Comparison of ENCODE assay signal across 23 cellular contexts in genomic region chr2:126050991-126051736, GRCh38.
DNase-seq lines count a peak whose midpoint lies in the region; ATAC-seq, FAIRE-seq and TF ChIP-seq lines count a peak whose summit lies in the region.
"Had no signal": no experiment of that assay in that cellular context is flagged by ENCODE, and none has a peak within 500 bp of the region (broad histone marks: within the 10 kb centered on the region; RNA-seq: fewer than 3 reads in every experiment).

No MANE protein-coding gene starts in this region.

- H3K9me3 ChIP-seq in liver (ENCODE audit: control insufficient read depth in 4 of 4, low read length in 3 of 4) (peaks cover 0 to 14% (median 8%) of the 10 kb centered on the region in 4 donors), HepG2 (ENCODE audit: low read length) (peaks cover 95% of the 10 kb centered on the region), right lobe of liver (no peaks in the 10 kb centered on the region), neural progenitor cell (ENCODE audit: low read depth) (peaks cover 7% of the 10 kb centered on the region)

- intact Hi-C loops in HepG2 (cut with micrococcal nuclease; ENCODE audit: unreplicated experiment) (no loop called here), right lobe of liver (cut with DNase I) (no loop called here)

- ATAC-seq in HepG2 (no peak), right lobe of liver (peak; percentile 42 to 84 (median 60))
- ATAC-seq: A549; CD8-positive, alpha-beta T cell; GM12878 had no signal

- POLR2A ChIA-PET in HepG2 (lab: Yijun Ruan, JAX) = no interaction called here

- no peaks in the 10 kb centered on the region for H3K36me3 Mint-ChIP-seq in neural progenitor cell
- H3K36me3 Mint-ChIP-seq: CD8-positive, alpha-beta T cell had no signal

- TF ChIP-seq RAD21 in liver (IDR thresholded peaks at IDR 0.05) = no peak
- TF ChIP-seq RAD21 in HepG2 (CRISPR knock-in tag; IDR thresholded peaks at IDR 0.05) = no peak

- no peaks in the 10 kb centered on the region for H3F3A ChIP-seq in neural progenitor cell (ENCODE audit: low read depth)

- H3K4me1 ChIP-seq in liver (ENCODE audit: control insufficient read depth in 4 of 4, insufficient read depth in 4 of 4, low read length in 3 of 4) = peaks cover 0 to 10% (median 2%) of the 10 kb centered on the region in 4 donors
- no peaks in the 10 kb centered on the region for H3K4me1 ChIP-seq in HepG2 (ENCODE audit: insufficient read depth, low read length)
- peaks cover 0 to 15% (median 0%) of the 10 kb centered on the region in 4 donors for H3K4me1 ChIP-seq in right lobe of liver
- H3K4me1 ChIP-seq in neural progenitor cell = no peaks in the 10 kb centered on the region
- H3K4me1 ChIP-seq: A549 had no signal

- CTCF ChIA-PET in HepG2 (lab: Yijun Ruan, JAX; ENCODE audit: low intra/inter-chr PET ratio, low total read pairs) = no interaction called here

- WGBS in liver = 38% methylated on average over 7 of the region's 7 CpGs
- 36% methylated on average over 7 of the region's 7 CpGs for WGBS in HepG2 (ENCODE audit: low lambda C conversion rate)
- WGBS in right lobe of liver (ENCODE audit: insufficient coverage, low coverage, low lambda C conversion rate, missing lambda C conversion rate) = 26% methylated on average over 7 of the region's 7 CpGs

- H3K27ac Mint-ChIP-seq in neural progenitor cell = no peak overlapping the region
- H3K27ac Mint-ChIP-seq: B cell; CD4-positive, alpha-beta T cell; CD8-positive, alpha-beta T cell had no signal

- in situ Hi-C loops in HepG2 (cut with HindIII; ENCODE audit: extremely low pct_ligation_motif_present, low pct_unique_long_range_greater_than_20kb) = no loop called here

- FAIRE-seq in HepG2 (lab: Jason Lieb, UNC) = no peak
- FAIRE-seq: A549, GM12878, GM12892, GM18507 had no signal

- H3K79me2 ChIP-seq in HepG2 (ENCODE audit: insufficient read depth, low read length) = no peaks in the 10 kb centered on the region
- H3K79me2 ChIP-seq in neural progenitor cell (ENCODE audit: low read depth) = no peaks in the 10 kb centered on the region

- H3K9me3 Mint-ChIP-seq in neural progenitor cell = peaks cover 26% of the 10 kb centered on the region

- TF ChIP-seq EP300 in HepG2 (IDR thresholded peaks at IDR 0.05; ENCODE audit: low read depth in 2 of 2, low read length in 2 of 2) (no peak), HepG2 (CRISPR knock-in tag; IDR thresholded peaks at IDR 0.05; ENCODE audit: borderline replicate concordance) (no peak)

- no peak overlapping the region for H3K4me3 Mint-ChIP-seq in neural progenitor cell
- H3K4me3 Mint-ChIP-seq: B cell; CD4-positive, alpha-beta T cell; CD8-positive, alpha-beta T cell had no signal

- H3K4me3 ChIP-seq in liver (ENCODE audit: low read depth in 1 of 3, low read length in 3 of 3) = no peak overlapping the region
- H3K4me3 ChIP-seq in HepG2 (replicated peaks in 1 of 3; ENCODE audit: insufficient read depth in 1 of 3, low read depth in 2 of 3, low read length in 3 of 3) = no peak overlapping the region
- no peak overlapping the region for H3K4me3 ChIP-seq in right lobe of liver
- H3K4me3 ChIP-seq in neural progenitor cell = no peak overlapping the region
- H3K4me3 ChIP-seq: A549; BLaER1 treated with 17β-estradiol and CSF1 and Interleukin-3, amounts not matched to agents 10 nM and 100 nM; GM12878 had no signal

- TF ChIP-seq CTCF in liver (IDR thresholded peaks at IDR 0.05; ENCODE audit: low read depth, low read length, missing input control) (no peak), HepG2 (CRISPR knock-in tag; IDR thresholded peaks at IDR 0.05) (no peak), right lobe of liver (IDR thresholded peaks at IDR 0.05) (no peak), neural progenitor cell (IDR thresholded peaks at IDR 0.05) (no peak)

- H3K9ac ChIP-seq in liver (ENCODE audit: low read depth in 1 of 2, low read length in 2 of 2) = no peak overlapping the region
- no peak overlapping the region for H3K9ac ChIP-seq in HepG2 (ENCODE audit: insufficient read depth, low read depth, low read length)
- no peak overlapping the region for H3K9ac ChIP-seq in neural progenitor cell
- H3K9ac ChIP-seq: BLaER1 treated with 17β-estradiol and CSF1 and Interleukin-3, amounts not matched to agents 10 nM and 100 nM had no signal

- no peak for DNase-seq in HepG2 (ENCODE audit: low spot score)
- DNase-seq in right lobe of liver = no peak
- no peak for DNase-seq in activated CD8-positive, alpha-beta memory T cell treated with anti-CD3 and anti-CD28 coated beads, Interleukin-2, amount 50 U/mL, for 48 hours
- no peak for DNase-seq in neural progenitor cell (ENCODE audit: low spot score)
- DNase-seq: AML-193; CD4-positive, alpha-beta T cell; CD8-positive, alpha-beta T cell; DMS 273 treated with DMSO at 0.1 percent for 48 hours; DMS153; DMS53; DMS79; DND-41; EL; GDM1 had no signal

- TF ChIP-seq POLR2A in HepG2 (IDR thresholded peaks at IDR 0.05; ENCODE audit: insufficient read depth in 1 of 2, low read depth in 2 of 2, low read length in 2 of 2) = no peak
- no peak for TF ChIP-seq POLR2A in right lobe of liver (IDR thresholded peaks at IDR 0.05)

- H3K4me2 ChIP-seq in HepG2 (ENCODE audit: low read depth, low read length) (no peak overlapping the region), neural progenitor cell (no peak overlapping the region)
- H3K4me2 ChIP-seq: A549; BLaER1 treated with 17β-estradiol and CSF1 and Interleukin-3, amounts not matched to agents 10 nM and 100 nM had no signal

- no peaks in the 10 kb centered on the region for H3K27me3 Mint-ChIP-seq in neural progenitor cell (ENCODE audit: insufficient read depth, low read depth)
- H3K27me3 Mint-ChIP-seq: B cell; CD4-positive, alpha-beta T cell had no signal

- H3K36me3 ChIP-seq in liver (ENCODE audit: control insufficient read depth in 4 of 4, insufficient read depth in 3 of 4, low read depth in 1 of 4, low read length in 3 of 4) = no peaks in the 10 kb centered on the region
- no peaks in the 10 kb centered on the region for H3K36me3 ChIP-seq in HepG2 (replicated peaks in 1 of 2; ENCODE audit: control insufficient read depth in 1 of 2, insufficient read depth in 2 of 2, low read length in 2 of 2)
- H3K36me3 ChIP-seq in right lobe of liver = no peaks in the 10 kb centered on the region
- H3K36me3 ChIP-seq in neural progenitor cell = peaks cover 6% of the 10 kb centered on the region
- H3K36me3 ChIP-seq: BLaER1 treated with 17β-estradiol and CSF1 and Interleukin-3, amounts not matched to agents 10 nM and 100 nM had no signal

- H2AFZ ChIP-seq in HepG2 (ENCODE audit: low read length) = no peak overlapping the region
- no peak overlapping the region for H2AFZ ChIP-seq in neural progenitor cell (replicated peaks)

- BruUV-seq in HepG2 (replicated peaks; lab: Mats Ljungman, UMichigan) = no TSS peak

- no peak overlapping the region for H3K27ac ChIP-seq in liver (ENCODE audit: low read depth in 1 of 2, low read length in 2 of 2)
- no peak overlapping the region for H3K27ac ChIP-seq in HepG2 (ENCODE audit: extremely low read length, insufficient read depth, low read length)
- H3K27ac ChIP-seq in right lobe of liver = peak overlapping the region in 2 of 3 donors; percentile 5 to 66
- H3K27ac ChIP-seq in neural progenitor cell = no peak overlapping the region
- H3K27ac ChIP-seq: 22Rv1; A549; BLaER1 treated with 17β-estradiol and CSF1 and Interleukin-3, amounts not matched to agents 10 nM and 100 nM; C4-2B had no signal

- no peaks in the 10 kb centered on the region for H3K4me1 Mint-ChIP-seq in neural progenitor cell
- H3K4me1 Mint-ChIP-seq: B cell had no signal

- H3K27me3 ChIP-seq in liver (ENCODE audit: control insufficient read depth in 4 of 4, insufficient read depth in 4 of 4, low read length in 3 of 4) (no peaks in the 10 kb centered on the region), HepG2 (ENCODE audit: control insufficient read depth in 1 of 2, insufficient read depth in 2 of 2, low read length in 2 of 2) (no peaks in the 10 kb centered on the region), right lobe of liver (no peaks in the 10 kb centered on the region), neural progenitor cell (no peaks in the 10 kb centered on the region)
- H3K27me3 ChIP-seq: BLaER1 treated with 17β-estradiol and CSF1 and Interleukin-3, amounts not matched to agents 10 nM and 100 nM had no signal

- H4K20me1 ChIP-seq in HepG2 (ENCODE audit: insufficient read depth, low read length) (no peaks in the 10 kb centered on the region), neural progenitor cell (ENCODE audit: low read depth) (no peaks in the 10 kb centered on the region)
- H4K20me1 ChIP-seq: BLaER1 treated with 17β-estradiol and CSF1 and Interleukin-3, amounts not matched to agents 10 nM and 100 nM had no signal

TF ChIP-seq in HepG2, 621 proteins besides CTCF, POLR2A, EP300 and RAD21 (continues in another document):
- TF ChIP-seq ZNF549 (CRISPR knock-in tag; IDR thresholded peaks at IDR 0.05) = no peak
- TF ChIP-seq RXRA (CRISPR knock-in tag; IDR thresholded peaks at IDR 0.05) = no peak
- no peak for TF ChIP-seq ZNF710 (CRISPR knock-in tag; IDR thresholded peaks at IDR 0.05; ENCODE audit: borderline replicate concordance)
- no peak for TF ChIP-seq ZNF362 (CRISPR knock-in tag; IDR thresholded peaks at IDR 0.05; ENCODE audit: borderline replicate concordance)
- no peak for TF ChIP-seq NFE2L1 (CRISPR knock-in tag; IDR thresholded peaks at IDR 0.05; ENCODE audit: borderline replicate concordance)

Comparison
In these comparisons a context has a peak if more than half of its experiments do, and no peak if none do; other contexts are left out.
1. H3K27ac ChIP-seq: peak in right lobe of liver (2 of 3); none in liver (0 of 2), HepG2 (single experiment) and neural progenitor cell (single experiment).